1 cellular context compared by ENCODE assay signal in the genomic region with DNA sequence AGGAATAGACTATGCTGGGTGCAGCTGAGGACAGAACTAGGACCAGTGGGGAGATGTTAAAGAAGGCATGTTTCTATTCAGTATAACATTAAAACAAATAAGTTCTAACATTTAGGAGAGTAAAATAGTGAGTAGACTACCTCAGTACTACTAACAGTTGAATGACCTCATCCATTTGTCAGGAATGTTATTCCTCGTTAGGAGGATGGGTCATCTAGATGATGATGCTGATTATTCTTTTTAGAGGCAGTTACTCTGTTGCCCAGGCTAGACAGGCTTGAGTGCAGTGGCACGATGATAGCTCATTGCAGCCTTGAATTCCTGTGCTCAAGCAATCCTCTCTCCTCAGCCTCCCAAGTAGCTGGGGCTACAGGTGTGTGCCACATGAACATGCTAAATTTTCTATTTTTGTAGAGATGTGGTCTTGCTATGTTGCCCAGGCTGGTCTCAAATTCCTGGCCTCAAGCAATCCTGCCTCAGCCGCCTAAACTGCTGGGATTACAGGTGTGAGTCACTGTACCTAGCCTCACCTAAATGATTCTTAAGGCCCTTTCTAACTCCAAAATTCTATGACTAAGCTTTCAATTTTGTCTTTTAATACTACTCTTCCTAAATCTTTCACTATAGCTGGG.
A peak's percentile ranks its signal among the peaks of the same experiment; 100 is the strongest.
TF ChIP-seq lines count a peak whose summit lies in the region.

No MANE protein-coding gene starts in this region.

TF ChIP-seq in K562, 482 proteins besides CTCF, POLR2A, EP300 and RAD21:
- no peak for TF ChIP-seq CREM (IDR thresholded peaks at IDR 0.05; ENCODE audit: low read depth)
- TF ChIP-seq, protein P1, sequence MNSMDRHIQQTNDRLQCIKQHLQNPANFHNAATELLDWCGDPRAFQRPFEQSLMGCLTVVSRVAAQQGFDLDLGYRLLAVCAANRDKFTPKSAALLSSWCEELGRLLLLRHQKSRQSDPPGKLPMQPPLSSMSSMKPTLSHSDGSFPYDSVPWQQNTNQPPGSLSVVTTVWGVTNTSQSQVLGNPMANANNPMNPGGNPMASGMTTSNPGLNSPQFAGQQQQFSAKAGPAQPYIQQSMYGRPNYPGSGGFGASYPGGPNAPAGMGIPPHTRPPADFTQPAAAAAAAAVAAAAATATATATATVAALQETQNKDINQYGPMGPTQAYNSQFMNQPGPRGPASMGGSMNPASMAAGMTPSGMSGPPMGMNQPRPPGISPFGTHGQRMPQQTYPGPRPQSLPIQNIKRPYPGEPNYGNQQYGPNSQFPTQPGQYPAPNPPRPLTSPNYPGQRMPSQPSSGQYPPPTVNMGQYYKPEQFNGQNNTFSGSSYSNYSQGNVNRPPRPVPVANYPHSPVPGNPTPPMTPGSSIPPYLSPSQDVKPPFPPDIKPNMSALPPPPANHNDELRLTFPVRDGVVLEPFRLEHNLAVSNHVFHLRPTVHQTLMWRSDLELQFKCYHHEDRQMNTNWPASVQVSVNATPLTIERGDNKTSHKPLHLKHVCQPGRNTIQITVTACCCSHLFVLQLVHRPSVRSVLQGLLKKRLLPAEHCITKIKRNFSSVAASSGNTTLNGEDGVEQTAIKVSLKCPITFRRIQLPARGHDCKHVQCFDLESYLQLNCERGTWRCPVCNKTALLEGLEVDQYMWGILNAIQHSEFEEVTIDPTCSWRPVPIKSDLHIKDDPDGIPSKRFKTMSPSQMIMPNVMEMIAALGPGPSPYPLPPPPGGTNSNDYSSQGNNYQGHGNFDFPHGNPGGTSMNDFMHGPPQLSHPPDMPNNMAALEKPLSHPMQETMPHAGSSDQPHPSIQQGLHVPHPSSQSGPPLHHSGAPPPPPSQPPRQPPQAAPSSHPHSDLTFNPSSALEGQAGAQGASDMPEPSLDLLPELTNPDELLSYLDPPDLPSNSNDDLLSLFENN (IDR thresholded peaks at IDR 0.05; ENCODE audit: low read depth in 2 of 2, low read length in 2 of 2) = no peak
- no peak for TF ChIP-seq ZBTB17 (CRISPR knock-in tag; IDR thresholded peaks at IDR 0.05)
- TF ChIP-seq, protein P2, sequence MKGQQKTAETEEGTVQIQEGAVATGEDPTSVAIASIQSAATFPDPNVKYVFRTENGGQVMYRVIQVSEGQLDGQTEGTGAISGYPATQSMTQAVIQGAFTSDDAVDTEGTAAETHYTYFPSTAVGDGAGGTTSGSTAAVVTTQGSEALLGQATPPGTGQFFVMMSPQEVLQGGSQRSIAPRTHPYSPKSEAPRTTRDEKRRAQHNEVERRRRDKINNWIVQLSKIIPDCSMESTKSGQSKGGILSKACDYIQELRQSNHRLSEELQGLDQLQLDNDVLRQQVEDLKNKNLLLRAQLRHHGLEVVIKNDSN (CRISPR knock-in tag; IDR thresholded peaks at IDR 0.05) = no peak
- TF ChIP-seq ATF7 (IDR thresholded peaks at IDR 0.05) = 0 out of 2 replicates have a peak, but pooled peaks have one; percentile 17
- TF ChIP-seq, protein P3, sequence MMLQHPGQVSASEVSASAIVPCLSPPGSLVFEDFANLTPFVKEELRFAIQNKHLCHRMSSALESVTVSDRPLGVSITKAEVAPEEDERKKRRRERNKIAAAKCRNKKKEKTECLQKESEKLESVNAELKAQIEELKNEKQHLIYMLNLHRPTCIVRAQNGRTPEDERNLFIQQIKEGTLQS (IDR thresholded peaks at IDR 0.05) = peak; percentile 49; the same call in 1 of the 2 replicates
- TF ChIP-seq, protein P3 (CRISPR knock-in tag; conservative IDR thresholded peaks at IDR 0.05) = no peak
- TF ChIP-seq BRCA1 (IDR thresholded peaks at IDR 0.05) = no peak
- no peak for TF ChIP-seq BRCA1 (CRISPR knock-in tag; IDR thresholded peaks at IDR 0.05)
- TF ChIP-seq POLR2G (IDR thresholded peaks at IDR 0.05; ENCODE audit: low read depth, low read length) = no peak
- TF ChIP-seq, protein P4, sequence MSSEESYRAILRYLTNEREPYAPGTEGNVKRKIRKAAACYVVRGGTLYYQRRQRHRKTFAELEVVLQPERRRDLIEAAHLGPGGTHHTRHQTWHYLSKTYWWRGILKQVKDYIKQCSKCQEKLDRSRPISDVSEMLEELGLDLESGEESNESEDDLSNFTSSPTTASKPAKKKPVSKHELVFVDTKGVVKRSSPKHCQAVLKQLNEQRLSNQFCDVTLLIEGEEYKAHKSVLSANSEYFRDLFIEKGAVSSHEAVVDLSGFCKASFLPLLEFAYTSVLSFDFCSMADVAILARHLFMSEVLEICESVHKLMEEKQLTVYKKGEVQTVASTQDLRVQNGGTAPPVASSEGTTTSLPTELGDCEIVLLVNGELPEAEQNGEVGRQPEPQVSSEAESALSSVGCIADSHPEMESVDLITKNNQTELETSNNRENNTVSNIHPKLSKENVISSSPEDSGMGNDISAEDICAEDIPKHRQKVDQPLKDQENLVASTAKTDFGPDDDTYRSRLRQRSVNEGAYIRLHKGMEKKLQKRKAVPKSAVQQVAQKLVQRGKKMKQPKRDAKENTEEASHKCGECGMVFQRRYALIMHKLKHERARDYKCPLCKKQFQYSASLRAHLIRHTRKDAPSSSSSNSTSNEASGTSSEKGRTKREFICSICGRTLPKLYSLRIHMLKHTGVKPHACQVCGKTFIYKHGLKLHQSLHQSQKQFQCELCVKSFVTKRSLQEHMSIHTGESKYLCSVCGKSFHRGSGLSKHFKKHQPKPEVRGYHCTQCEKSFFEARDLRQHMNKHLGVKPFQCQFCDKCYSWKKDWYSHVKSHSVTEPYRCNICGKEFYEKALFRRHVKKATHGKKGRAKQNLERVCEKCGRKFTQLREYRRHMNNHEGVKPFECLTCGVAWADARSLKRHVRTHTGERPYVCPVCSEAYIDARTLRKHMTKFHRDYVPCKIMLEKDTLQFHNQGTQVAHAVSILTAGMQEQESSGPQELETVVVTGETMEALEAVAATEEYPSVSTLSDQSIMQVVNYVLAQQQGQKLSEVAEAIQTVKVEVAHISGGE (CRISPR knock-in tag; IDR thresholded peaks at IDR 0.05) = no peak
- TF ChIP-seq, protein P5, sequence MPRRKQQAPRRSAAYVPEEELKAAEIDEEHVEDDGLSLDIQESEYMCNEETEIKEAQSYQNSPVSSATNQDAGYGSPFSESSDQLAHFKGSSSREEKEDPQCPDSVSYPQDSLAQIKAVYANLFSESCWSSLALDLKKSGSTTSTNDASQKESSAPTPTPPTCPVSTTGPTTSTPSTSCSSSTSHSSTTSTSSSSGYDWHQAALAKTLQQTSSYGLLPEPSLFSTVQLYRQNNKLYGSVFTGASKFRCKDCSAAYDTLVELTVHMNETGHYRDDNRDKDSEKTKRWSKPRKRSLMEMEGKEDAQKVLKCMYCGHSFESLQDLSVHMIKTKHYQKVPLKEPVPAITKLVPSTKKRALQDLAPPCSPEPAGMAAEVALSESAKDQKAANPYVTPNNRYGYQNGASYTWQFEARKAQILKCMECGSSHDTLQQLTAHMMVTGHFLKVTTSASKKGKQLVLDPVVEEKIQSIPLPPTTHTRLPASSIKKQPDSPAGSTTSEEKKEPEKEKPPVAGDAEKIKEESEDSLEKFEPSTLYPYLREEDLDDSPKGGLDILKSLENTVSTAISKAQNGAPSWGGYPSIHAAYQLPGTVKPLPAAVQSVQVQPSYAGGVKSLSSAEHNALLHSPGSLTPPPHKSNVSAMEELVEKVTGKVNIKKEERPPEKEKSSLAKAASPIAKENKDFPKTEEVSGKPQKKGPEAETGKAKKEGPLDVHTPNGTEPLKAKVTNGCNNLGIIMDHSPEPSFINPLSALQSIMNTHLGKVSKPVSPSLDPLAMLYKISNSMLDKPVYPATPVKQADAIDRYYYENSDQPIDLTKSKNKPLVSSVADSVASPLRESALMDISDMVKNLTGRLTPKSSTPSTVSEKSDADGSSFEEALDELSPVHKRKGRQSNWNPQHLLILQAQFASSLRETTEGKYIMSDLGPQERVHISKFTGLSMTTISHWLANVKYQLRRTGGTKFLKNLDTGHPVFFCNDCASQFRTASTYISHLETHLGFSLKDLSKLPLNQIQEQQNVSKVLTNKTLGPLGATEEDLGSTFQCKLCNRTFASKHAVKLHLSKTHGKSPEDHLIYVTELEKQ (CRISPR knock-in tag; IDR thresholded peaks at IDR 0.05) = no peak
TF ChIP-seq in K562: peak in this region for 2.
